In the genomic region with DNA sequence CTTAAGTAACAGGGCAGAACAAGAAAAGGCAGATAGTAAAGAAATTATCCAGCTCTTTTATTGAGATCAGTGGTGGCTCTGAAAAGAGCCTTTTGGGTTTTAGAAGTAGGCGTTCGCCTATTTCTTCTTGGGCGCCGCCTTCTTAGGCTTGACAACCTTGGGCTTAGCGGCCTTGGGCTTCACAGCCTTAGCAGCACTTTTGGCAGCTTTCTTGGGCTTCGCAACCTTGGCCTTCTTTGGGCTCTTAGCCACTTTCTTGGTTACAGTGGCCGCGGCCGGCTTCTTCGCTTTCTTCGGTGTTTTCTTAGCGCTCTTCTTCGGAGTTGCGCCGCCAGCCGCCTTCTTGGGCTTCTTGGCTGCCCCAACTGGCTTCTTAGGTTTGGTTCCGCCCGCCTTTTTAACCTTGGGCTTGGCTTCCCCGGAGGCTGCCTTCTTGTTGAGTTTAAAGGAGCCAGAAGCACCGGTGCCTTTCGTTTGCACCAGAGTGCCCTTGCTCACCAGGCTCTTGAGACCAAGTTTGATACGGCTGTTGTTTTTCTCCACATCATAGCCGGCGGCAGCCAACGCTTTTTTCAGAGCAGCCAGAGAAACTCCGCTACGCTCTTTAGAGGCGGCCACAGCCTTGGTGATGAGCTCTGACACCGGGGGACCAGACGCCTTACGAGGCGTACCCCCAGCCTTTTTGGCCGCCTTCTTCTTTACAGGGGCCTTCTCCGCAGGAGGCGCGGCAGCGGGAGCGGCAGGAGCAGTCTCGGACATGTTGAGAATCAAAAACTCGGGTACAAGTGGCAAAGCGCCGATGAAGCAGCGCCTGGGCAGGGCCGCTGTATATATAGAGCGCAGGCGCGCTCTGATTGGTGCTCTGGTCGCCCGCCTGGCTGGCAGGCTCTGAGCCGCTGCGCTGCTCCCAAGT, we compare ENCODE assay signal across 8 cellular contexts. TPM values are rescaled to one million over a fixed set of nuclear protein-coding genes. Genes with fewer than 3 reads are reported as not detected.
A peak's percentile ranks its signal among the peaks of the same experiment; 100 is the strongest.
DNase-seq lines count a peak whose midpoint lies in the region; ATAC-seq, FAIRE-seq and TF ChIP-seq lines count a peak whose summit lies in the region.

No MANE protein-coding gene starts in this region.

- FAIRE-seq in GM18507 (lab: Jason Lieb, UNC) = peak; percentile 77

- TF ChIP-seq CTCF in astrocyte of the cerebellum (IDR thresholded peaks at IDR 0.05; ENCODE audit: low read depth, low read length, missing control alignments) = no peak

- DNase-seq in GM18507 (ENCODE audit: extremely low spot score, insufficient read length, low read depth) = peak; percentile 75
- DNase-seq in NCI-H187 (lab: John Stamatoyannopoulos, UW) = peak; percentile 69 to 71
- DNase-seq in T-helper 2 cell = peak; percentile 61 to 96 (median 74)
- DNase-seq in astrocyte of the cerebellum (ENCODE audit: low read depth) = no peak
- peak; percentile 89 for DNase-seq in hepatic stellate cell (ENCODE audit: low spot score)
- DNase-seq in renal cortical epithelial cell (ENCODE audit: low read depth) = peak; percentile 81
- no peak for DNase-seq in GM19240 (ENCODE audit: insufficient read length, low spot score)

- ATAC-seq in HG02943 (IDR thresholded peaks at IDR 0.05; ENCODE audit: low read depth, unreplicated experiment) = peak; percentile 60

- in situ Hi-C loops in astrocyte of the cerebellum (cut with HindIII; ENCODE audit: low sequenced_read_pairs) = no loop called here

- H3K4me3 ChIP-seq in astrocyte of the cerebellum (ENCODE audit: low read depth, low read length) = peak overlapping the region; percentile 78

RNA-seq across cellular contexts. Expression of gene HFE, which starts 31.3 kb away (rescaled TPM):
- total RNA-seq in renal cortical epithelial cell = 7.6 and 14.7 TPM in 2 replicates

Comparison
In these comparisons a context has a peak if more than half of its experiments do, and no peak if none do; other contexts are left out.
1. DNase-seq: peak in GM18507 (single experiment), NCI-H187 (2 of 2), T-helper 2 cell (5 of 5), hepatic stellate cell (single experiment) and renal cortical epithelial cell (single experiment); none in astrocyte of the cerebellum (single experiment) and GM19240 (single experiment).